Comparison of ENCODE assay signal across 20 cellular contexts in genomic region chr10:14665865-14666857, GRCh38.
A peak's percentile ranks its signal among the peaks of the same experiment; 100 is the strongest.
DNase-seq lines count a peak whose midpoint lies in the region; ATAC-seq and TF ChIP-seq lines count a peak whose summit lies in the region.
"Had no signal": no experiment of that assay in that cellular context is flagged by ENCODE, and none has a peak within 500 bp of the region (broad histone marks: within the 10 kb centered on the region; RNA-seq: fewer than 3 reads in every experiment).

No MANE protein-coding gene starts in this region.

- ATAC-seq in SK-N-SH treated with all-trans-retinoic acid at 6 μM for 48 hours (no peak), heart right ventricle (no peak)
- ATAC-seq: gastrocnemius medialis had no signal

- H3K4me3 Mint-ChIP-seq in immature natural killer cell = peak overlapping the region in 4 of 5 donors; percentile 5 to 61 (median 23)
- H3K4me3 Mint-ChIP-seq: activated CD4-positive, alpha-beta T cell treated with anti-CD3 and anti-CD28 coated beads, Interleukin-2, amount 10 ng/mL, durations not matched to agents 24 days and 14 days; nephron progenitor cell; type B pancreatic cell had no signal

- H3K4me2 ChIP-seq in SK-N-SH = no peak overlapping the region
- H3K4me2 ChIP-seq: BLaER1 had no signal

- H3K9me3 Mint-ChIP-seq in immature natural killer cell = no peaks in the 10 kb centered on the region

- peak overlapping the region; percentile 30 to 81 (median 56) for H3K27ac Mint-ChIP-seq in immature natural killer cell
- H3K27ac Mint-ChIP-seq: nephron progenitor cell, type B pancreatic cell had no signal

- CTCF ChIA-PET in SK-N-SH (lab: Yijun Ruan, JAX) = interaction anchor here (0.7 to 2.0 kb wide), 3 partner anchors 20 to 157 kb away, joined by 3 to 5 read pairs (median 4); no protein-coding TSS in a partner anchor

- H3K4me1 ChIP-seq in SK-N-SH (ENCODE audit: control insufficient read depth in 1 of 2, insufficient read depth in 2 of 2, low read depth in 1 of 2, low read length in 1 of 2) (peaks cover 0 to 16% of the 10 kb centered on the region in 2 experiments; a peak in 2 of 4 replicates), BE2C (peaks cover 15% of the 10 kb centered on the region), heart right ventricle (peaks cover 0 to 10% (median 0%) of the 10 kb centered on the region in 9 donors)
- H3K4me1 ChIP-seq: gastrocnemius medialis had no signal

- H3F3A ChIP-seq in SK-N-SH (replicated peaks; ENCODE audit: insufficient read depth) = no peaks in the 10 kb centered on the region

- no peaks in the 10 kb centered on the region for H3K9me2 ChIP-seq in SK-N-SH

- POLR2A ChIA-PET in SK-N-SH (lab: Yijun Ruan, JAX) = no interaction called here

- H3K36me3 Mint-ChIP-seq in immature natural killer cell = no peaks in the 10 kb centered on the region
- H3K36me3 Mint-ChIP-seq: type B pancreatic cell had no signal

- H3K27ac ChIP-seq in SK-N-SH (ENCODE audit: low read depth in 2 of 2, low read length in 1 of 2) (peak overlapping the region in 1 of 2 experiments; percentile 85; a peak in 2 of 4 replicates), heart right ventricle (no peak overlapping the region)
- H3K27ac ChIP-seq: BLaER1, dorsolateral prefrontal cortex, gastrocnemius medialis, stomach had no signal

- H3K4me1 Mint-ChIP-seq in immature natural killer cell = peaks cover 48 to 65% of the 10 kb centered on the region in 2 donors

- no peak overlapping the region for H3K9ac ChIP-seq in SK-N-SH
- H3K9ac ChIP-seq: BLaER1 had no signal

- no peaks in the 10 kb centered on the region for H3K79me2 ChIP-seq in SK-N-SH (ENCODE audit: insufficient read depth)

- TF ChIP-seq RAD21 in SK-N-SH (IDR thresholded peaks at IDR 0.05; ENCODE audit: low read length) = no peak

- WGBS in SK-N-SH (ENCODE audit: low lambda C conversion rate) = 71% methylated on average over 6 of the region's 6 CpGs
- WGBS in heart right ventricle, 2 donors = 82 to 84% methylated on average over 6 of the region's 6 CpGs

- H3K9me3 ChIP-seq in SK-N-SH (no peaks in the 10 kb centered on the region), BE2C (no peaks in the 10 kb centered on the region), heart right ventricle (peaks cover 0 to 10% (median 0%) of the 10 kb centered on the region in 11 donors)
- H3K9me3 ChIP-seq: gastrocnemius medialis, MG63, stomach had no signal

- DNase-seq in SK-N-SH (no peak), BE2C (peak; percentile 14), NCI-H69 (lab: John Stamatoyannopoulos, UW) (peak; percentile 16), immature natural killer cell (no peak), GM10266 (ENCODE audit: extremely low spot score) (no peak), heart right ventricle (no peak)
- no peak for DNase-seq in NK-92 treated with Interleukin-12 subunit alpha and Interleukin-12 subunit beta, amount 100 ng/mL, for 24 hours (lab: John Stamatoyannopoulos, UW)
- DNase-seq: activated CD4-positive, alpha-beta T cell treated with anti-CD3 and anti-CD28 coated beads, Interleukin-2, amount 10 ng/mL, durations not matched to agents 24 days and 14 days; activated T-cell treated with anti-CD3 and anti-CD28 coated beads for 4 hours; dorsolateral prefrontal cortex; gastrocnemius medialis; H7; left colon; MG63; nephron progenitor cell; posterior cingulate gyrus; stomach had no signal

- no peaks in the 10 kb centered on the region for H4K20me1 ChIP-seq in SK-N-SH (ENCODE audit: insufficient read depth)
- H4K20me1 ChIP-seq: BLaER1 had no signal

- H3K27me3 Mint-ChIP-seq in immature natural killer cell (ENCODE audit: low read depth in 3 of 3) = peaks cover 0 to 2% (median 0%) of the 10 kb centered on the region in 3 donors
- H3K27me3 Mint-ChIP-seq: activated CD4-positive, alpha-beta T cell treated with anti-CD3 and anti-CD28 coated beads, Interleukin-2, amount 10 ng/mL, durations not matched to agents 24 days and 14 days; type B pancreatic cell had no signal

- H3K36me3 ChIP-seq in SK-N-SH (replicated peaks in 1 of 2; ENCODE audit: control insufficient read depth in 1 of 2, insufficient read depth in 2 of 2, low read length in 1 of 2) (no peaks in the 10 kb centered on the region), BE2C (no peaks in the 10 kb centered on the region), heart right ventricle (no peaks in the 10 kb centered on the region)
- H3K36me3 ChIP-seq: BLaER1, gastrocnemius medialis, MG63, stomach had no signal

- no peak overlapping the region for H2AFZ ChIP-seq in SK-N-SH (ENCODE audit: low read depth)

- H3K4me3 ChIP-seq in SK-N-SH (ENCODE audit: low read depth in 2 of 2, low read length in 1 of 2) = no peak overlapping the region
- H3K4me3 ChIP-seq in BE2C (ENCODE audit: low read depth, low read length) = no peak overlapping the region
- no peak overlapping the region for H3K4me3 ChIP-seq in heart right ventricle
- H3K4me3 ChIP-seq: BLaER1, dorsolateral prefrontal cortex, gastrocnemius medialis, MG63, stomach had no signal

- TF ChIP-seq EP300 in SK-N-SH (IDR thresholded peaks at IDR 0.05; ENCODE audit: borderline replicate concordance in 1 of 2, low read depth in 1 of 2, low read length in 1 of 2) = no peak

- intact Hi-C loops in heart right ventricle (cut with DNase I) = no loop called here

- H3K27me3 ChIP-seq in SK-N-SH (ENCODE audit: insufficient read depth) = no peaks in the 10 kb centered on the region
- H3K27me3 ChIP-seq in BE2C = no peaks in the 10 kb centered on the region
- no peaks in the 10 kb centered on the region for H3K27me3 ChIP-seq in heart right ventricle
- H3K27me3 ChIP-seq: BLaER1, dorsolateral prefrontal cortex, gastrocnemius medialis, MG63, stomach had no signal

- no peak for TF ChIP-seq CTCF in SK-N-SH (IDR thresholded peaks at IDR 0.05)
- no peak for TF ChIP-seq CTCF in BE2C (IDR thresholded peaks at IDR 0.05; ENCODE audit: low read depth, low read length)
- no peak for TF ChIP-seq CTCF in GM10266 (IDR thresholded peaks at IDR 0.05; ENCODE audit: control insufficient read depth, insufficient read depth, low read depth, missing control alignments)
- TF ChIP-seq CTCF in heart right ventricle (IDR thresholded peaks at IDR 0.05) = no peak

TF ChIP-seq in SK-N-SH, 30 proteins besides CTCF, POLR2A, EP300 and RAD21:
- TF ChIP-seq FOXJ3 (CRISPR knock-in tag; IDR thresholded peaks at IDR 0.05) = no peak
- TF ChIP-seq YY1 (IDR thresholded peaks at IDR 0.05; ENCODE audit: low read depth) = no peak
- no peak; the same call in 1 of the 2 replicates for TF ChIP-seq NFIC (IDR thresholded peaks at IDR 0.05; ENCODE audit: borderline replicate concordance)
- no peak for TF ChIP-seq JUND (IDR thresholded peaks at IDR 0.05)
- TF ChIP-seq REST (IDR thresholded peaks at IDR 0.05; ENCODE audit: low read depth, low read length) = peak; percentile 86

TF ChIP-seq in SK-N-SH treated with all-trans-retinoic acid at 6 μM for 48 hours, 23 proteins besides CTCF, POLR2A, EP300 and RAD21:
- TF ChIP-seq TOX (CRISPR knock-in tag; IDR thresholded peaks at IDR 0.05; ENCODE audit: borderline replicate concordance) (no peak), ZNF8 (CRISPR knock-in tag; IDR thresholded peaks at IDR 0.05) (no peak)

Comparison
In these comparisons a context has a peak if more than half of its experiments do, and no peak if none do; other contexts are left out.
1. DNase-seq: peak in BE2C (single experiment) and NCI-H69 (single experiment); none in SK-N-SH (single experiment), immature natural killer cell (0 of 3), GM10266 (single experiment), NK-92 treated with Interleukin-12 subunit alpha and Interleukin-12 subunit beta, amount 100 ng/mL, for 24 hours (single experiment) and heart right ventricle (0 of 2).